ENCODE assay signal across 12 cellular contexts in genomic region chr11:134266841-134267251, GRCh38. TPM values are rescaled to one million over a fixed set of nuclear protein-coding genes. Genes with fewer than 3 reads are reported as not detected.
DNase-seq lines count a peak whose midpoint lies in the region; ATAC-seq lines count a peak whose summit lies in the region.
"Had no signal": no experiment of that assay in that cellular context is flagged by ENCODE, and none has a peak within 500 bp of the region (broad histone marks: within the 10 kb centered on the region; RNA-seq: fewer than 3 reads in every experiment).

No MANE protein-coding gene starts in this region.

- H3K27ac Mint-ChIP-seq in naive thymus-derived CD8-positive, alpha-beta T cell = peak overlapping the region in 7 of 10 donors; percentile 9 to 67 (median 35)
- H3K27ac Mint-ChIP-seq: activated T-helper 1 cell treated with anti-CD3 and anti-CD28 coated beads, Interleukin-12 subunit alpha, Interleukin-12 subunit beta, Interleukin-2, Interleukin-4 antibody, amounts not matched to agents 30 ng/mL and 10 ng/mL and 1 ng/mL, durations not matched to agents 14 hours and 24 hours and 36 hours; memory B cell had no signal

- H3K9me3 Mint-ChIP-seq in naive thymus-derived CD8-positive, alpha-beta T cell = no peaks in the 10 kb centered on the region
- H3K9me3 Mint-ChIP-seq: activated T-helper 1 cell treated with anti-CD3 and anti-CD28 coated beads, Interleukin-12 subunit alpha, Interleukin-12 subunit beta, Interleukin-2, Interleukin-4 antibody, amounts not matched to agents 30 ng/mL and 10 ng/mL and 1 ng/mL, durations not matched to agents 14 hours and 24 hours and 36 hours; effector memory CD8-positive, alpha-beta T cell; memory B cell had no signal

- H3K4me1 Mint-ChIP-seq in naive thymus-derived CD8-positive, alpha-beta T cell = peaks cover 17 to 28% (median 23%) of the 10 kb centered on the region in 4 donors
- H3K4me1 Mint-ChIP-seq: memory B cell had no signal

- POLR2A ChIA-PET in naive thymus-derived CD8-positive, alpha-beta T cell (lab: Charles Lee) = interaction anchor here (0.6 kb wide), 1 partner anchor 70 kb away, joined by 5 read pairs; no protein-coding TSS in a partner anchor

- peaks cover 0 to 8% (median 0%) of the 10 kb centered on the region in 5 donors for H3K27me3 Mint-ChIP-seq in naive thymus-derived CD8-positive, alpha-beta T cell

- ATAC-seq in naive thymus-derived CD8-positive, alpha-beta T cell = no peak
- ATAC-seq in GM21515 (IDR thresholded peaks at IDR 0.05; ENCODE audit: unreplicated experiment) (no peak), HG02981 (IDR thresholded peaks at IDR 0.05; ENCODE audit: unreplicated experiment) (no peak), HG03039 (IDR thresholded peaks at IDR 0.05; ENCODE audit: unreplicated experiment) (no peak)
- ATAC-seq: effector memory CD8-positive, alpha-beta T cell had no signal

- no peak overlapping the region for H3K4me3 Mint-ChIP-seq in naive thymus-derived CD8-positive, alpha-beta T cell
- H3K4me3 Mint-ChIP-seq: activated T-helper 1 cell treated with anti-CD3 and anti-CD28 coated beads, Interleukin-12 subunit alpha, Interleukin-12 subunit beta, Interleukin-2, Interleukin-4 antibody, amounts not matched to agents 30 ng/mL and 10 ng/mL and 1 ng/mL, durations not matched to agents 14 hours and 24 hours and 36 hours; effector memory CD8-positive, alpha-beta T cell; memory B cell had no signal

- peaks cover 0 to 22% (median 0%) of the 10 kb centered on the region in 3 donors for H3K36me3 Mint-ChIP-seq in naive thymus-derived CD8-positive, alpha-beta T cell

- DNase-seq in GF-D8 (lab: John Stamatoyannopoulos, UW) (peak; percentile 88), NOMO-1 treated with dmso at 0.1 percent for 144 hours (lab: John Stamatoyannopoulos, UW; ENCODE audit: unreplicated experiment) (peak; percentile 42), epidermal melanocyte (ENCODE audit: insufficient read length, low spot score) (peak; percentile 65), cortex of kidney (lab: John Stamatoyannopoulos, UW) (no peak)
- no peak for DNase-seq in naive thymus-derived CD8-positive, alpha-beta T cell
- DNase-seq: effector memory CD8-positive, alpha-beta T cell; stimulated activated CD4-positive, alpha-beta T cell treated with anti-CD3 and anti-CD28 coated beads, Interleukin-12 subunit alpha, Interleukin-12 subunit beta, amount 100 ng/mL, for 4 hours had no signal

RNA-seq across cellular contexts. Expression of gene GLB1L3, which starts 9.3 kb away (rescaled TPM):
- 1 to 10 TPM; 1.2 TPM for total RNA-seq in naive thymus-derived CD8-positive, alpha-beta T cell
- 1 to 10 TPM; 2.0 to 2.5 (median 2.2) TPM for polyA plus RNA-seq in naive thymus-derived CD8-positive, alpha-beta T cell

RNA-seq across cellular contexts. Expression of gene ACAD8, which starts 13.5 kb away (rescaled TPM):
- total RNA-seq in naive thymus-derived CD8-positive, alpha-beta T cell = 10 to 100 TPM; 37.2 to 40.2 TPM
- 10 to 100 TPM; 21.0 to 24.0 (median 22.6) TPM for polyA plus RNA-seq in naive thymus-derived CD8-positive, alpha-beta T cell

RNA-seq across cellular contexts. Expression of gene THYN1, which starts 13.7 kb away (rescaled TPM):
- total RNA-seq in naive thymus-derived CD8-positive, alpha-beta T cell = 10 to 100 TPM; 79.0 to 79.6 TPM
- polyA plus RNA-seq in naive thymus-derived CD8-positive, alpha-beta T cell = 100 to 1,000 TPM; 172 to 207 (median 197) TPM

RNA-seq across cellular contexts. Expression of gene VPS26B, which starts 42.4 kb away (rescaled TPM):
- 10 to 100 TPM; 66.4 to 70.1 TPM for total RNA-seq in naive thymus-derived CD8-positive, alpha-beta T cell
- polyA plus RNA-seq in naive thymus-derived CD8-positive, alpha-beta T cell = 10 to 100 TPM; 47.8 to 62.5 (median 57.7) TPM

RNA-seq across cellular contexts. Expression of gene NCAPD3, which starts 43.1 kb away (rescaled TPM):
- total RNA-seq in naive thymus-derived CD8-positive, alpha-beta T cell = 10 to 100 TPM; 42.6 to 43.5 TPM
- polyA plus RNA-seq in naive thymus-derived CD8-positive, alpha-beta T cell = 10 to 100 TPM; 11.2 to 16.5 (median 14.2) TPM

Comparison
In these comparisons a context has a peak if more than half of its experiments do, and no peak if none do; other contexts are left out.
1. DNase-seq: peak in GF-D8 (single experiment), NOMO-1 treated with dmso at 0.1 percent for 144 hours (single experiment) and epidermal melanocyte (single experiment); none in naive thymus-derived CD8-positive, alpha-beta T cell (0 of 10) and cortex of kidney (single experiment).